ENCODE assay signal across 22 cellular contexts in the genomic region with DNA sequence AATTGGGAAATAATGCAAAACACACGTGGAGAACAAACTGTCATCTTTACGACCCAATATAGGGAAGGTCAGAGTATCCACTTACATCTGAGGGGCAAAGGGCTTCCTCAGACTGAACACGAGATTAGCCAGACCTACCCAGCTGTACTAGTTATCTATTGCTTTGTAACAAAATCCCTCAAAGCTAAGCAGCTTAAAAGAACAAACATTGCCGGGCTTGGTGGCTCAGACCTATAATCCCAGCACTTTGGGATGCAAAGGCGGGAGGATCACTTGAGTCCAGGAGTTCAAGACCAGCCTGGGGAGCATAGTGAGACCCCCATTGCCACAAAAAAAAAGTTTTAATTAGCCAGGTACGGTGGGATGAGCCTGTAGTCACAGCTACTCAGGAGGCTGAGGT.
DNase-seq lines count a peak whose midpoint lies in the region; ATAC-seq, FAIRE-seq and TF ChIP-seq lines count a peak whose summit lies in the region.
"Had no signal": no experiment of that assay in that cellular context is flagged by ENCODE, and none has a peak within 500 bp of the region (broad histone marks: within the 10 kb centered on the region; RNA-seq: fewer than 3 reads in every experiment).

No MANE protein-coding gene starts in this region.

- no peaks in the 10 kb centered on the region for H3K9me3 Mint-ChIP-seq in stimulated activated effector memory CD8-positive, alpha-beta T cell treated with anti-CD3 and anti-CD28 coated beads, Interleukin-12 subunit alpha, Interleukin-12 subunit beta, amount 100 ng/mL, for 72 hours
- no peaks in the 10 kb centered on the region for H3K9me3 Mint-ChIP-seq in natural killer cell
- no peaks in the 10 kb centered on the region for H3K9me3 Mint-ChIP-seq in activated CD8-positive, alpha-beta memory T cell treated with anti-CD3 and anti-CD28 coated beads, Interleukin-2, amount 10 ng/mL, durations not matched to agents 7 days and 5 days (ENCODE audit: low read depth)
- H3K9me3 Mint-ChIP-seq: CD14-positive monocyte; CD4-positive, alpha-beta T cell; CD8-positive, alpha-beta memory T cell; GM23338; H9 had no signal

- peak; percentile 36 for DNase-seq in D721Med (ENCODE audit: insufficient read length, low spot score)
- peak; percentile 75 for DNase-seq in NCI-H82 treated with DMSO at 0.1 percent for 48 hours (lab: John Stamatoyannopoulos, UW; ENCODE audit: unreplicated experiment)
- peak; percentile 17 for DNase-seq in fibroblast of villous mesenchyme (ENCODE audit: low read depth)
- no peak for DNase-seq in stimulated activated effector memory CD8-positive, alpha-beta T cell treated with anti-CD3 and anti-CD28 coated beads, Interleukin-12 subunit alpha, Interleukin-12 subunit beta, amount 100 ng/mL, for 72 hours (ENCODE audit: low spot score in 2 of 2)
- no peak for DNase-seq in natural killer cell
- no peak for DNase-seq in A172 (ENCODE audit: low spot score)
- DNase-seq in activated CD8-positive, alpha-beta memory T cell treated with anti-CD3 and anti-CD28 coated beads, Interleukin-2, amount 10 ng/mL, durations not matched to agents 7 days and 5 days: no peak
- DNase-seq: AML-193; BE2C; CD4-positive, alpha-beta T cell; CD8-positive, alpha-beta memory T cell; DMS153; DND-41; H9 had no signal

- peak overlapping the region; percentile 20 for H3K27ac Mint-ChIP-seq in stimulated activated effector memory CD8-positive, alpha-beta T cell treated with anti-CD3 and anti-CD28 coated beads, Interleukin-12 subunit alpha, Interleukin-12 subunit beta, amount 100 ng/mL, for 72 hours
- no peak overlapping the region for H3K27ac Mint-ChIP-seq in natural killer cell
- H3K27ac Mint-ChIP-seq in activated CD8-positive, alpha-beta memory T cell treated with anti-CD3 and anti-CD28 coated beads, Interleukin-2, amount 10 ng/mL, durations not matched to agents 7 days and 5 days: no peak overlapping the region
- H3K27ac Mint-ChIP-seq: CD14-positive monocyte; CD4-positive, alpha-beta T cell; CD8-positive, alpha-beta memory T cell; GM23338 had no signal

- no peak overlapping the region for H3K4me3 ChIP-seq in fibroblast of villous mesenchyme (ENCODE audit: low read depth, low read length)
- H3K4me3 ChIP-seq: BLaER1 treated with 17β-estradiol and CSF1 and Interleukin-3, amounts not matched to agents 10 nM and 100 nM; GM23338 had no signal

- H3K36me3 Mint-ChIP-seq in stimulated activated effector memory CD8-positive, alpha-beta T cell treated with anti-CD3 and anti-CD28 coated beads, Interleukin-12 subunit alpha, Interleukin-12 subunit beta, amount 100 ng/mL, for 72 hours: no peaks in the 10 kb centered on the region
- H3K36me3 Mint-ChIP-seq in natural killer cell: no peaks in the 10 kb centered on the region
- peaks cover 5% of the 10 kb centered on the region for H3K36me3 Mint-ChIP-seq in activated CD8-positive, alpha-beta memory T cell treated with anti-CD3 and anti-CD28 coated beads, Interleukin-2, amount 10 ng/mL, durations not matched to agents 7 days and 5 days
- H3K36me3 Mint-ChIP-seq: CD14-positive monocyte had no signal

- H3K27me3 Mint-ChIP-seq in natural killer cell (ENCODE audit: low read depth in 2 of 2): no peaks in the 10 kb centered on the region
- H3K27me3 Mint-ChIP-seq in activated CD8-positive, alpha-beta memory T cell treated with anti-CD3 and anti-CD28 coated beads, Interleukin-2, amount 10 ng/mL, durations not matched to agents 7 days and 5 days: no peaks in the 10 kb centered on the region
- H3K27me3 Mint-ChIP-seq: CD4-positive, alpha-beta T cell; CD8-positive, alpha-beta memory T cell had no signal

- ATAC-seq in stimulated activated effector memory CD8-positive, alpha-beta T cell treated with anti-CD3 and anti-CD28 coated beads, Interleukin-12 subunit alpha, Interleukin-12 subunit beta, amount 100 ng/mL, for 72 hours: no peak
- ATAC-seq in natural killer cell: no peak
- ATAC-seq in activated CD8-positive, alpha-beta memory T cell treated with anti-CD3 and anti-CD28 coated beads, Interleukin-2, amount 10 ng/mL, durations not matched to agents 7 days and 5 days: no peak
- ATAC-seq: GM23338, HCT116 had no signal

- peak; percentile 16 for FAIRE-seq in D721Med (lab: Jason Lieb, UNC)
- FAIRE-seq: A204.1, G401.6, GM12892, GM19239 had no signal

- CTCF ChIA-PET in activated CD8-positive, alpha-beta memory T cell treated with anti-CD3 and anti-CD28 coated beads, Interleukin-2, amount 10 ng/mL, durations not matched to agents 7 days and 5 days (lab: Charles Lee): no interaction called here

- H3K4me3 Mint-ChIP-seq in stimulated activated effector memory CD8-positive, alpha-beta T cell treated with anti-CD3 and anti-CD28 coated beads, Interleukin-12 subunit alpha, Interleukin-12 subunit beta, amount 100 ng/mL, for 72 hours: no peak overlapping the region
- H3K4me3 Mint-ChIP-seq in natural killer cell: no peak overlapping the region
- H3K4me3 Mint-ChIP-seq in activated CD8-positive, alpha-beta memory T cell treated with anti-CD3 and anti-CD28 coated beads, Interleukin-2, amount 10 ng/mL, durations not matched to agents 7 days and 5 days: no peak overlapping the region
- H3K4me3 Mint-ChIP-seq: CD14-positive monocyte; CD4-positive, alpha-beta T cell; CD8-positive, alpha-beta memory T cell; GM23338; H9 had no signal

- intact Hi-C loops in natural killer cell (cut with micrococcal nuclease): no loop called here

- TF ChIP-seq CTCF in D721Med (IDR thresholded peaks at IDR 0.05; ENCODE audit: insufficient read depth, missing control alignments): no peak
- no peak for TF ChIP-seq CTCF in fibroblast of villous mesenchyme (IDR thresholded peaks at IDR 0.05; ENCODE audit: insufficient read depth, low read depth, low read length)
- no peak for TF ChIP-seq CTCF in natural killer cell (IDR thresholded peaks at IDR 0.05)

- peaks cover 10% of the 10 kb centered on the region for H3K4me1 Mint-ChIP-seq in stimulated activated effector memory CD8-positive, alpha-beta T cell treated with anti-CD3 and anti-CD28 coated beads, Interleukin-12 subunit alpha, Interleukin-12 subunit beta, amount 100 ng/mL, for 72 hours
- peaks cover 30 to 37% of the 10 kb centered on the region in 2 donors for H3K4me1 Mint-ChIP-seq in natural killer cell
- no peaks in the 10 kb centered on the region for H3K4me1 Mint-ChIP-seq in activated CD8-positive, alpha-beta memory T cell treated with anti-CD3 and anti-CD28 coated beads, Interleukin-2, amount 10 ng/mL, durations not matched to agents 7 days and 5 days

Comparison
In these comparisons a context has a peak if more than half of its experiments do, and no peak if none do; other contexts are left out.
1. DNase-seq: peak in D721Med (single experiment), NCI-H82 treated with DMSO at 0.1 percent for 48 hours (single experiment) and fibroblast of villous mesenchyme (single experiment); none in stimulated activated effector memory CD8-positive, alpha-beta T cell treated with anti-CD3 and anti-CD28 coated beads, Interleukin-12 subunit alpha, Interleukin-12 subunit beta, amount 100 ng/mL, for 72 hours (0 of 2), natural killer cell (single experiment), A172 (single experiment) and activated CD8-positive, alpha-beta memory T cell treated with anti-CD3 and anti-CD28 coated beads, Interleukin-2, amount 10 ng/mL, durations not matched to agents 7 days and 5 days (single experiment).